20 cellular contexts compared by ENCODE assay signal in genomic region chr4:88868510-88868909, GRCh38.
DNase-seq lines count a peak whose midpoint lies in the region; ATAC-seq and TF ChIP-seq lines count a peak whose summit lies in the region.
"Had no signal": no experiment of that assay in that cellular context is flagged by ENCODE, and none has a peak within 500 bp of the region (broad histone marks: within the 10 kb centered on the region; RNA-seq: fewer than 3 reads in every experiment).

No MANE protein-coding gene starts in this region.

- H3K4me2 ChIP-seq in Karpas-422 (ENCODE audit: low read depth, low read length, poor library complexity, severe bottlenecking), result no peak overlapping the region
- H3K4me2 ChIP-seq: BLaER1 treated with 17β-estradiol and CSF1 and Interleukin-3, amounts not matched to agents 10 nM and 100 nM; GM23338 had no signal

- H3K27ac ChIP-seq in HEK293 (ENCODE audit: extremely low read depth, low read depth, low read length) (no peak overlapping the region), colonic mucosa (peak overlapping the region; percentile 34), transverse colon (peak overlapping the region; percentile 47 to 57 (median 50)), Karpas-422 (ENCODE audit: low read length) (no peak overlapping the region)
- H3K27ac ChIP-seq: BLaER1 treated with 17β-estradiol and CSF1 and Interleukin-3, amounts not matched to agents 10 nM and 100 nM; HL-60 had no signal

- WGBS in transverse colon (ENCODE audit: low coverage in 1 of 2), 2 donors, result 40 to 62% methylated on average over 3 of the region's 3 CpGs

- no peak for TF ChIP-seq POLR2A in transverse colon (IDR thresholded peaks at IDR 0.05)

- intact Hi-C loops in colonic mucosa (cut with DNase I) (no loop called here), transverse colon (cut with DNase I; ENCODE audit: low total_unique reads) (no loop called here)

- H3K4me1 Mint-ChIP-seq in nephron progenitor cell, result no peaks in the 10 kb centered on the region
- H3K4me1 Mint-ChIP-seq: B cell, GM23338 had no signal

- no peak overlapping the region for H3K4me3 Mint-ChIP-seq in nephron progenitor cell
- H3K4me3 Mint-ChIP-seq: B cell; CD8-positive, alpha-beta T cell; GM23338 had no signal

- TF ChIP-seq CTCF in HEK293 (tag by site-specific recombination; IDR thresholded peaks at IDR 0.05) (no peak), colonic mucosa (IDR thresholded peaks at IDR 0.05) (no peak), nephron progenitor cell (IDR thresholded peaks at IDR 0.05) (no peak), transverse colon (IDR thresholded peaks at IDR 0.05) (no peak)

- no peak for ATAC-seq in HG03280 (IDR thresholded peaks at IDR 0.05; ENCODE audit: unreplicated experiment)
- ATAC-seq: CD8-positive, alpha-beta T cell; GM23338; K562 had no signal

- H2AFZ ChIP-seq in Karpas-422 (ENCODE audit: low read length), result no peak overlapping the region
- H2AFZ ChIP-seq: GM23338 had no signal

- H3K9ac ChIP-seq in colonic mucosa (ENCODE audit: low read depth in 2 of 2, low read length in 2 of 2), result no peak overlapping the region
- H3K9ac ChIP-seq in Karpas-422 (ENCODE audit: low read length), result no peak overlapping the region
- H3K9ac ChIP-seq: BLaER1 treated with 17β-estradiol and CSF1 and Interleukin-3, amounts not matched to agents 10 nM and 100 nM had no signal

- TF ChIP-seq EP300 in transverse colon (IDR thresholded peaks at IDR 0.05; ENCODE audit: low read depth), result no peak

- H3K27me3 Mint-ChIP-seq in nephron progenitor cell (ENCODE audit: low read depth, poor library complexity), result no peaks in the 10 kb centered on the region

- H3K4me1 ChIP-seq in HEK293 (ENCODE audit: control insufficient read depth, insufficient read depth, low read length) (peaks cover under 1% of the 10 kb centered on the region; the same call in 1 of the 2 replicates), colonic mucosa (no peaks in the 10 kb centered on the region), transverse colon (peaks cover 0 to 22% (median 4%) of the 10 kb centered on the region in 4 donors), Karpas-422 (ENCODE audit: low read length) (no peaks in the 10 kb centered on the region)

- no peaks in the 10 kb centered on the region for H4K20me1 ChIP-seq in Karpas-422 (ENCODE audit: insufficient read depth, low read depth, low read length)
- H4K20me1 ChIP-seq: BLaER1 treated with 17β-estradiol and CSF1 and Interleukin-3, amounts not matched to agents 10 nM and 100 nM had no signal

- H3K36me3 ChIP-seq in HEK293 (ENCODE audit: control insufficient read depth in 2 of 2, insufficient read depth in 1 of 2, low read length in 2 of 2) (no peaks in the 10 kb centered on the region), colonic mucosa (no peaks in the 10 kb centered on the region), transverse colon (no peaks in the 10 kb centered on the region), Karpas-422 (ENCODE audit: insufficient read depth, low read length) (no peaks in the 10 kb centered on the region)
- H3K36me3 ChIP-seq: BLaER1 treated with 17β-estradiol and CSF1 and Interleukin-3, amounts not matched to agents 10 nM and 100 nM had no signal

- POLR2A ChIA-PET in HEK293 (lab: Yijun Ruan, JAX), result no interaction called here

- H3K9me3 Mint-ChIP-seq in nephron progenitor cell, result peaks cover 38% of the 10 kb centered on the region
- H3K9me3 Mint-ChIP-seq: CD8-positive, alpha-beta T cell had no signal

- CTCF ChIA-PET in HEK293 (lab: Yijun Ruan, JAX), result no interaction called here

- no peaks in the 10 kb centered on the region for H3K9me3 ChIP-seq in HEK293 (ENCODE audit: control insufficient read depth, insufficient read depth, low read depth, low read length)
- no peaks in the 10 kb centered on the region for H3K9me3 ChIP-seq in colonic mucosa
- H3K9me3 ChIP-seq in transverse colon, result no peaks in the 10 kb centered on the region
- H3K9me3 ChIP-seq in Karpas-422 (ENCODE audit: low read length), result no peaks in the 10 kb centered on the region
- H3K9me3 ChIP-seq: BLaER1 treated with 17β-estradiol and CSF1 and Interleukin-3, amounts not matched to agents 10 nM and 100 nM had no signal

- peak overlapping the region; percentile 2 for H3K27ac Mint-ChIP-seq in nephron progenitor cell
- H3K27ac Mint-ChIP-seq: B cell; CD8-positive, alpha-beta T cell; GM23338 had no signal

- in situ Hi-C loops in transverse colon (cut with MboI; ENCODE audit: low pct_ligation_motif_present in 1 of 4, low pct_unique_long_range_greater_than_20kb in 1 of 4, low sequenced_read_pairs in 3 of 4), result no loop called here

- H3K27me3 ChIP-seq in colonic mucosa (no peaks in the 10 kb centered on the region), transverse colon (no peaks in the 10 kb centered on the region), Karpas-422 (ENCODE audit: low read length) (no peaks in the 10 kb centered on the region)
- H3K27me3 ChIP-seq: BLaER1 treated with 17β-estradiol and CSF1 and Interleukin-3, amounts not matched to agents 10 nM and 100 nM had no signal

- H3K79me2 ChIP-seq in Karpas-422 (ENCODE audit: low read length), result no peaks in the 10 kb centered on the region

- H3K4me3 ChIP-seq in HEK293 (ENCODE audit: low read depth, low read length) (no peak overlapping the region), colonic mucosa (no peak overlapping the region), transverse colon (no peak overlapping the region), Karpas-422 (ENCODE audit: low read length) (no peak overlapping the region)
- H3K4me3 ChIP-seq: BLaER1 treated with 17β-estradiol and CSF1 and Interleukin-3, amounts not matched to agents 10 nM and 100 nM; GM23338; K562 had no signal

- H3K36me3 Mint-ChIP-seq in nephron progenitor cell (ENCODE audit: low read depth), result peaks cover 51% of the 10 kb centered on the region
- H3K36me3 Mint-ChIP-seq: CD8-positive, alpha-beta T cell had no signal

- no peaks in the 10 kb centered on the region for H3K9me2 ChIP-seq in Karpas-422 (replicated peaks; ENCODE audit: insufficient read depth, low read length)

- DNase-seq in colonic mucosa (peak; percentile 41), nephron progenitor cell (no peak), transverse colon (peak; percentile 32), Karpas-422 (no peak)
- no peak for DNase-seq in activated CD4-positive, alpha-beta T cell treated with anti-CD3 and anti-CD28 coated beads for 48 hours
- DNase-seq: 8988T; CD8-positive, alpha-beta T cell; DMS 273 treated with DMSO at 0.1 percent for 48 hours; DMS53; DND-41; EL; HCEC 1CT; IMR-90 had no signal

TF ChIP-seq in HEK293, 187 proteins besides CTCF, POLR2A, EP300 and RAD21:
- TF ChIP-seq HOXD13 (CRISPR knock-in tag; IDR thresholded peaks at IDR 0.05; ENCODE audit: borderline replicate concordance) (no peak), WT1 (tag by site-specific recombination; IDR thresholded peaks at IDR 0.05) (peak; percentile 61; the same call in 1 of the 2 replicates), ATF2 (tag by site-specific recombination; IDR thresholded peaks at IDR 0.05; ENCODE audit: low read depth) (peak; percentile 34; the same call in 1 of the 2 replicates)

Comparison
In these comparisons a context has a peak if more than half of its experiments do, and no peak if none do; other contexts are left out.
1. H3K27ac ChIP-seq: peak in colonic mucosa (single experiment) and transverse colon (4 of 4); none in HEK293 (single experiment) and Karpas-422 (single experiment).
2. DNase-seq: peak in colonic mucosa (single experiment) and transverse colon (single experiment); none in nephron progenitor cell (single experiment), activated CD4-positive, alpha-beta T cell treated with anti-CD3 and anti-CD28 coated beads for 48 hours (single experiment) and Karpas-422 (single experiment).